ENCODE assay signal across 22 cellular contexts in genomic region chr7:23337374-23337773, GRCh38. TPM values are rescaled to one million over a fixed set of nuclear protein-coding genes. Genes with fewer than 3 reads are reported as not detected.
A peak's percentile ranks its signal among the peaks of the same experiment; 100 is the strongest.
DNase-seq lines count a peak whose midpoint lies in the region; ATAC-seq, FAIRE-seq and TF ChIP-seq lines count a peak whose summit lies in the region.
"Had no signal": no experiment of that assay in that cellular context is flagged by ENCODE, and none has a peak within 500 bp of the region (broad histone marks: within the 10 kb centered on the region; RNA-seq: fewer than 3 reads in every experiment).

No MANE protein-coding gene starts in this region.

- no peak overlapping the region; the same call in 1 of the 2 replicates for H3K56ac ChIP-seq in IMR-90 (ENCODE audit: extremely low read depth, insufficient read depth, low read length)

- POLR2A ChIA-PET in HepG2 (lab: Yijun Ruan, JAX) (interaction anchor here (0.7 to 4.0 kb wide), 6 partner anchors 17 to 136 kb away, joined by 3 to 69 read pairs (median 16); partner anchors contain the start of gene MALSU1), IMR-90 (lab: Charles Lee; ENCODE audit: unreplicated experiment) (no interaction called here)

- no peaks in the 10 kb centered on the region for H3K27me3 ChIP-seq in HepG2 (ENCODE audit: control insufficient read depth in 1 of 2, insufficient read depth in 2 of 2, low read length in 2 of 2)
- H3K27me3 ChIP-seq in right lobe of liver: no peaks in the 10 kb centered on the region
- H3K27me3 ChIP-seq in IMR-90 (ENCODE audit: control insufficient read depth, insufficient read depth, low read length): no peaks in the 10 kb centered on the region
- no peaks in the 10 kb centered on the region for H3K27me3 ChIP-seq in mesenchymal stem cell (ENCODE audit: control insufficient read depth in 1 of 2, insufficient read depth in 1 of 2, low read length in 2 of 2)
- H3K27me3 ChIP-seq in stomach: peaks cover 0 to 48% (median 14%) of the 10 kb centered on the region in 3 donors
- H3K27me3 ChIP-seq: BE2C; BLaER1 treated with 17β-estradiol and CSF1 and Interleukin-3, amounts not matched to agents 10 nM and 100 nM had no signal

- BruUV-seq in HepG2 (replicated peaks; lab: Mats Ljungman, UMichigan) (no TSS peak), IMR-90 (replicated peaks; lab: Mats Ljungman, UMichigan) (no TSS peak)

- H2BK15ac ChIP-seq in IMR-90 (ENCODE audit: low read depth, low read length): peak overlapping the region; percentile 15; the same call in 1 of the 3 replicates
- no peak overlapping the region for H2BK15ac ChIP-seq in mesenchymal stem cell (ENCODE audit: low read depth, poor library complexity, severe bottlenecking)

- peak overlapping the region; percentile 70 for H2AK9ac ChIP-seq in IMR-90 (replicated peaks; ENCODE audit: low read depth, low read length, poor library complexity)

- no peaks in the 10 kb centered on the region for H3K79me2 ChIP-seq in HepG2 (ENCODE audit: insufficient read depth, low read length)

- ATAC-seq in HepG2: no peak
- ATAC-seq in right lobe of liver: no peak
- no peak for ATAC-seq in IMR-90 (ENCODE audit: low read depth)

- FAIRE-seq in HepG2 (lab: Jason Lieb, UNC): no peak
- FAIRE-seq: D721Med, GM12891, GM18507, H1 had no signal

- dilution Hi-C loops in IMR-90 (cut with HindIII; ENCODE audit: low sequenced_read_pairs, unreplicated experiment): no loop called here

- peak overlapping the region; percentile 48; the same call in 1 of the 2 replicates for H3K14ac ChIP-seq in IMR-90 (replicated peaks; ENCODE audit: low read depth, low read length)
- no peak overlapping the region for H3K14ac ChIP-seq in mesenchymal stem cell (ENCODE audit: low read length in 2 of 2)

- TF ChIP-seq EP300 in HepG2 (IDR thresholded peaks at IDR 0.05; ENCODE audit: low read depth in 2 of 2, low read length in 2 of 2): no peak
- TF ChIP-seq EP300 in HepG2 (CRISPR knock-in tag; IDR thresholded peaks at IDR 0.05; ENCODE audit: borderline replicate concordance): no peak
- TF ChIP-seq EP300 in stomach (IDR thresholded peaks at IDR 0.05): no peak

- no peak overlapping the region for H4K8ac ChIP-seq in IMR-90 (ENCODE audit: low read depth in 2 of 2, low read length in 2 of 2)
- H4K8ac ChIP-seq in mesenchymal stem cell (ENCODE audit: low read length): no peak overlapping the region

- H3K36me3 ChIP-seq in HepG2 (replicated peaks in 1 of 2; ENCODE audit: control insufficient read depth in 1 of 2, insufficient read depth in 2 of 2, low read length in 2 of 2) (peaks cover 11 to 51% of the 10 kb centered on the region in 2 experiments), right lobe of liver (no peaks in the 10 kb centered on the region), IMR-90 (ENCODE audit: control insufficient read depth, insufficient read depth, low read length) (peaks cover 19% of the 10 kb centered on the region), mesenchymal stem cell (ENCODE audit: control insufficient read depth in 1 of 2, insufficient read depth in 2 of 2, low read depth in 1 of 2, low read length in 2 of 2) (peaks cover 9 to 11% of the 10 kb centered on the region in 2 experiments), stomach (no peaks in the 10 kb centered on the region)
- H3K36me3 ChIP-seq: BLaER1 treated with 17β-estradiol and CSF1 and Interleukin-3, amounts not matched to agents 10 nM and 100 nM had no signal

- in situ Hi-C loops in HepG2 (cut with HindIII; ENCODE audit: extremely low pct_ligation_motif_present, low pct_unique_long_range_greater_than_20kb): no loop called here
- in situ Hi-C loops in IMR-90 (cut with MboI; ENCODE audit: low sequenced_read_pairs): no loop called here

- H2AFZ ChIP-seq in HepG2 (ENCODE audit: low read length): no peak overlapping the region
- H2AFZ ChIP-seq in IMR-90 (replicated peaks; ENCODE audit: low read length, poor library complexity): no peak overlapping the region
- no peak overlapping the region for H2AFZ ChIP-seq in mesenchymal stem cell (ENCODE audit: low read depth, low read length)

- H4K5ac ChIP-seq in IMR-90 (ENCODE audit: low read depth, low read length): peak overlapping the region; percentile 30; the same call in 1 of the 2 replicates

- H3K9me1 ChIP-seq in IMR-90 (ENCODE audit: insufficient read depth, low read length): peaks cover 5% of the 10 kb centered on the region

- peak overlapping the region; percentile 54 for H3K18ac ChIP-seq in IMR-90 (ENCODE audit: low read depth, low read length)
- H3K18ac ChIP-seq in mesenchymal stem cell (ENCODE audit: low read depth in 1 of 2, low read length in 2 of 2): peak overlapping the region in 1 of 2 experiments; percentile 11

- H2AK5ac ChIP-seq in IMR-90 (ENCODE audit: low read depth, low read length) (0 out of 2 replicates have a peak overlapping the region, but pooled peaks have one; percentile 3), mesenchymal stem cell (ENCODE audit: low read length, severe bottlenecking) (peak overlapping the region; percentile 65)

- TF ChIP-seq POLR2A in HepG2 (IDR thresholded peaks at IDR 0.05; ENCODE audit: insufficient read depth in 1 of 2, low read depth in 2 of 2, low read length in 2 of 2): no peak
- TF ChIP-seq POLR2A in right lobe of liver (IDR thresholded peaks at IDR 0.05): no peak
- no peak for TF ChIP-seq POLR2A in IMR-90 (IDR thresholded peaks at IDR 0.05; ENCODE audit: low read depth, low read length)
- no peak for TF ChIP-seq POLR2A in stomach (IDR thresholded peaks at IDR 0.05)

- intact Hi-C loops in HepG2 (cut with micrococcal nuclease; ENCODE audit: unreplicated experiment): loop anchor here (5.0 kb wide), 1 partner anchor 40 kb away; the partner anchor contains the start of gene MALSU1
- intact Hi-C loops in right lobe of liver (cut with DNase I): no loop called here
- intact Hi-C loops in IMR-90 (cut with micrococcal nuclease): no loop called here
- intact Hi-C loops in stomach (cut with DNase I; ENCODE audit: low total_unique reads): no loop called here

- H3K9ac ChIP-seq in HepG2 (ENCODE audit: insufficient read depth, low read depth, low read length): no peak overlapping the region; the same call in 1 of the 2 replicates
- no peak overlapping the region for H3K9ac ChIP-seq in IMR-90 (ENCODE audit: low read depth, low read length)
- H3K9ac ChIP-seq in mesenchymal stem cell (ENCODE audit: low read length): no peak overlapping the region
- H3K9ac ChIP-seq: BLaER1 treated with 17β-estradiol and CSF1 and Interleukin-3, amounts not matched to agents 10 nM and 100 nM had no signal

- H3K23ac ChIP-seq in IMR-90 (ENCODE audit: low read depth, low read length) (peak overlapping the region; percentile 61; the same call in 1 of the 2 replicates), mesenchymal stem cell (ENCODE audit: low read length in 2 of 2) (no peak overlapping the region)

- TF ChIP-seq RAD21 in HepG2 (CRISPR knock-in tag; IDR thresholded peaks at IDR 0.05): no peak
- no peak for TF ChIP-seq RAD21 in IMR-90 (IDR thresholded peaks at IDR 0.05; ENCODE audit: low read length)

- TF ChIP-seq CTCF in HepG2 (CRISPR knock-in tag; IDR thresholded peaks at IDR 0.05): no peak
- no peak for TF ChIP-seq CTCF in right lobe of liver (IDR thresholded peaks at IDR 0.05)
- TF ChIP-seq CTCF in IMR-90 (conservative IDR thresholded peaks at IDR 0.05; ENCODE audit: low read depth, low read length): no peak
- TF ChIP-seq CTCF in stomach (IDR thresholded peaks at IDR 0.05): no peak

- H4K20me1 ChIP-seq in HepG2 (ENCODE audit: insufficient read depth, low read length): no peaks in the 10 kb centered on the region
- H4K20me1 ChIP-seq in IMR-90 (ENCODE audit: insufficient read depth, low read length): peaks cover 13% of the 10 kb centered on the region; the same call in 1 of the 2 replicates
- H4K20me1 ChIP-seq: BLaER1 treated with 17β-estradiol and CSF1 and Interleukin-3, amounts not matched to agents 10 nM and 100 nM had no signal

- CTCF ChIA-PET in HepG2 (lab: Yijun Ruan, JAX; ENCODE audit: low intra/inter-chr PET ratio, low total read pairs) (no interaction called here), IMR-90 (lab: Yijun Ruan, JAX) (interaction anchor here (0.6 to 0.8 kb wide), 2 partner anchors 23 to 65 kb away, joined by 4 to 5 read pairs; no protein-coding TSS in a partner anchor)

- H3K4me1 ChIP-seq in HepG2 (ENCODE audit: insufficient read depth, low read length) (peaks cover 75% of the 10 kb centered on the region), right lobe of liver (peaks cover 0 to 63% (median 11%) of the 10 kb centered on the region in 4 donors), IMR-90 (ENCODE audit: control insufficient read depth, insufficient read depth, low read length) (peaks cover 23% of the 10 kb centered on the region), mesenchymal stem cell (ENCODE audit: control insufficient read depth, insufficient read depth, low read depth, low read length) (peaks cover 12% of the 10 kb centered on the region), stomach (peaks cover 23 to 40% (median 31%) of the 10 kb centered on the region in 4 donors)

- no peak overlapping the region for H2BK12ac ChIP-seq in mesenchymal stem cell (ENCODE audit: low read length in 2 of 2)

- H2BK120ac ChIP-seq in IMR-90 (ENCODE audit: low read depth, low read length) (no peak overlapping the region), mesenchymal stem cell (ENCODE audit: low read depth, low read length) (no peak overlapping the region)

- H4K91ac ChIP-seq in IMR-90 (ENCODE audit: insufficient read depth, low read depth, low read length) (peak overlapping the region; percentile 53; the same call in 1 of the 2 replicates), mesenchymal stem cell (ENCODE audit: low read length) (no peak overlapping the region)

- H3K4me2 ChIP-seq in HepG2 (ENCODE audit: low read depth, low read length) (peak overlapping the region; percentile 37), IMR-90 (ENCODE audit: low read depth, low read length) (no peak overlapping the region), mesenchymal stem cell (ENCODE audit: low read length, poor library complexity, severe bottlenecking) (no peak overlapping the region)
- H3K4me2 ChIP-seq: BLaER1 treated with 17β-estradiol and CSF1 and Interleukin-3, amounts not matched to agents 10 nM and 100 nM had no signal

- H3K27ac ChIP-seq in HepG2 (ENCODE audit: extremely low read length, insufficient read depth, low read length) (peak overlapping the region; percentile 84), right lobe of liver (no peak overlapping the region), IMR-90 (ENCODE audit: insufficient read depth, low read length) (no peak overlapping the region), mesenchymal stem cell (ENCODE audit: low read length, poor library complexity, severe bottlenecking) (no peak overlapping the region), stomach (no peak overlapping the region)
- H3K27ac ChIP-seq: BLaER1 treated with 17β-estradiol and CSF1 and Interleukin-3, amounts not matched to agents 10 nM and 100 nM had no signal

- peak overlapping the region; percentile 61 for H3K4ac ChIP-seq in IMR-90 (ENCODE audit: low read depth, low read length)
- H3K4ac ChIP-seq in mesenchymal stem cell (ENCODE audit: low read depth in 1 of 2, low read length in 2 of 2): no peak overlapping the region

- peak overlapping the region; percentile 40 for H2BK5ac ChIP-seq in IMR-90 (ENCODE audit: low read depth, low read length, poor library complexity, severe bottlenecking)
- no peak overlapping the region for H2BK5ac ChIP-seq in mesenchymal stem cell (ENCODE audit: low read depth, low read length, poor library complexity, severe bottlenecking)

- H2BK20ac ChIP-seq in IMR-90 (ENCODE audit: low read depth, low read length): peak overlapping the region; percentile 39

- H3K9me3 ChIP-seq in HepG2 (ENCODE audit: low read length): peaks cover 8% of the 10 kb centered on the region; the same call in 1 of the 2 replicates
- no peaks in the 10 kb centered on the region for H3K9me3 ChIP-seq in right lobe of liver
- H3K9me3 ChIP-seq in IMR-90 (ENCODE audit: control insufficient read depth, insufficient read depth, low read length): peaks cover 5% of the 10 kb centered on the region
- peaks cover 8% of the 10 kb centered on the region for H3K9me3 ChIP-seq in mesenchymal stem cell (ENCODE audit: control insufficient read depth, low read length)
- H3K9me3 ChIP-seq in stomach: peaks cover 0 to 8% (median 2%) of the 10 kb centered on the region in 4 donors
- H3K9me3 ChIP-seq: BE2C had no signal

- H3K4me3 ChIP-seq in HepG2 (replicated peaks in 1 of 3; ENCODE audit: insufficient read depth in 1 of 3, low read depth in 2 of 3, low read length in 3 of 3): no peak overlapping the region
- no peak overlapping the region for H3K4me3 ChIP-seq in right lobe of liver
- no peak overlapping the region for H3K4me3 ChIP-seq in IMR-90 (ENCODE audit: insufficient read depth, low read depth, low read length)
- H3K4me3 ChIP-seq in mesenchymal stem cell (ENCODE audit: insufficient read depth in 1 of 2, low read depth in 1 of 2, low read length in 2 of 2): no peak overlapping the region
- no peak overlapping the region for H3K4me3 ChIP-seq in stomach
- H3K4me3 ChIP-seq: BLaER1 treated with 17β-estradiol and CSF1 and Interleukin-3, amounts not matched to agents 10 nM and 100 nM had no signal

- DNase-seq in HepG2 (ENCODE audit: low spot score) (no peak), right lobe of liver (no peak), IMR-90 (no peak), mesenchymal stem cell (no peak), stomach (no peak), NCI-H2227 treated with DMSO at 0.1 percent for 48 hours (lab: John Stamatoyannopoulos, UW) (no peak), Ammon's horn (ENCODE audit: low spot score) (no peak)
- DNase-seq: 8988T; BE2C; CD4-positive, alpha-beta T cell; CD8-positive, alpha-beta memory T cell; DMS 273 treated with DMSO at 0.1 percent for 48 hours; DMS79; EL; GDM1; H7; HCEC 1CT had no signal

- H3K79me1 ChIP-seq in IMR-90 (ENCODE audit: low read depth in 1 of 2, low read length in 2 of 2) (peaks cover 14 to 58% of the 10 kb centered on the region in 2 experiments), mesenchymal stem cell (replicated peaks; ENCODE audit: low read length, poor library complexity, severe bottlenecking) (peaks cover 16% of the 10 kb centered on the region)

RNA-seq across cellular contexts. Expression of gene MALSU1, which starts 38.2 kb away (rescaled TPM):
- total RNA-seq in HepG2 (2016; rRNA removed; fragmentation: Illumina TruSeq; extraction: Trizol): 141 and 188 TPM in 2 replicates
- 55.4 and 74.4 TPM in 2 replicates for total RNA-seq in HepG2 (2016; cell fraction: cytosol; rRNA removed; fragmentation: Illumina TruSeq; extraction: Trizol; ENCODE audit: low read depth)
- total RNA-seq in HepG2 (2016; cell fraction: insoluble cytoplasmic fraction; rRNA removed; fragmentation: Illumina TruSeq; extraction: Trizol): 134 and 186 TPM in 2 replicates
- total RNA-seq in HepG2 (2016; cell fraction: membrane; rRNA removed; fragmentation: Illumina TruSeq; extraction: Trizol): 96.1 and 111 TPM in 2 replicates
- 49.1 and 52.9 TPM in 2 replicates for total RNA-seq in HepG2 (2016; cell fraction: nucleus; rRNA removed; fragmentation: Illumina TruSeq; extraction: Trizol)
- 51.6 and 72.0 TPM in 2 replicates for polyA plus RNA-seq in HepG2 (2011; rRNA removed)
- polyA plus RNA-seq in HepG2 (2011; cell fraction: cytosol; rRNA removed): 82.4 and 82.6 TPM in 2 replicates
- polyA plus RNA-seq in HepG2 (2011; cell fraction: nucleus; rRNA removed): 24.8 and 38.6 TPM in 2 replicates
- 58.1 and 99.3 TPM in 2 replicates for polyA plus RNA-seq in HepG2 (2012)
- 78.8 and 82.1 TPM in 2 replicates for polyA plus RNA-seq in HepG2 (2016; cell fraction: cytosol; fragmentation: Illumina TruSeq; extraction: Trizol; ENCODE audit: low read depth)
- polyA plus RNA-seq in HepG2 (2016; cell fraction: insoluble cytoplasmic fraction; fragmentation: Illumina TruSeq; extraction: Trizol; ENCODE audit: low read depth): 213 and 216 TPM in 2 replicates
- 91.1 and 105 TPM in 2 replicates for polyA plus RNA-seq in HepG2 (2016; cell fraction: membrane; fragmentation: Illumina TruSeq; extraction: Trizol; ENCODE audit: low read depth)
- polyA plus RNA-seq in HepG2 (2016; cell fraction: nucleus; fragmentation: Illumina TruSeq; extraction: Trizol; ENCODE audit: insufficient read depth, low read depth): 99.5 and 103 TPM in 2 replicates
- polyA minus RNA-seq in HepG2 (2011; rRNA and poly(A)+ RNA removed; ENCODE audit: low replicate concordance): 18.4 and 23.7 TPM in 2 replicates
- 40.5 and 48.0 TPM in 2 replicates for polyA minus RNA-seq in HepG2 (2011; cell fraction: cytosol; rRNA and poly(A)+ RNA removed)
- 41.1 and 44.5 TPM in 2 replicates for polyA minus RNA-seq in HepG2 (2011; cell fraction: nucleus; rRNA and poly(A)+ RNA removed)
- 10 to 100 TPM; 36.7 to 55.1 (median 44.7) TPM for total RNA-seq in right lobe of liver
- 30.5 and 47.8 TPM in 2 replicates for total RNA-seq in IMR-90 (2012; rRNA removed)
- 36.0 and 54.4 TPM in 2 replicates for polyA plus RNA-seq in IMR-90 (2012; rRNA removed)
- 95.4 and 113 TPM in 2 replicates for polyA plus RNA-seq in IMR-90 (2012; cell fraction: cytosol; rRNA removed)
- polyA plus RNA-seq in IMR-90 (2012; cell fraction: nucleus; rRNA removed; ENCODE audit: low replicate concordance): 33.6 and 35.6 TPM in 2 replicates
- 56.2 TPM for polyA plus RNA-seq in mesenchymal stem cell (2013, experiment 1 of 2)
- 61.1 TPM for polyA plus RNA-seq in mesenchymal stem cell (2013, experiment 2 of 2)
- 10 to 100 TPM in 4 of 5 donors, 1 to 10 TPM in 1; 2.9 to 79.9 (median 68.9) TPM for total RNA-seq in stomach
- polyA plus RNA-seq in stomach: 10 to 100 TPM; 32.9 to 49.3 (median 42.8) TPM
